8 cellular contexts compared by ENCODE assay signal in genomic region chr2:70094171-70094977, GRCh38. TPM values are rescaled to one million over a fixed set of nuclear protein-coding genes. Genes with fewer than 3 reads are reported as not detected.
DNase-seq lines count a peak whose midpoint lies in the region; ATAC-seq and TF ChIP-seq lines count a peak whose summit lies in the region.

No MANE protein-coding gene starts in this region.

- H3K4me1 ChIP-seq in lung (ENCODE audit: control insufficient read depth in 2 of 2, insufficient read depth in 2 of 2, low read length in 2 of 2) = peaks cover 6 to 13% of the 10 kb centered on the region in 2 donors
- peaks cover 21 to 32% of the 10 kb centered on the region in 2 donors for H3K4me1 ChIP-seq in thoracic aorta (ENCODE audit: control insufficient read depth in 1 of 2, low read depth in 2 of 2)

- no peaks in the 10 kb centered on the region for H3K36me3 ChIP-seq in lung (ENCODE audit: control insufficient read depth in 2 of 2, insufficient read depth in 2 of 2, low read length in 2 of 2)
- H3K36me3 ChIP-seq in thoracic aorta = no peaks in the 10 kb centered on the region

- TF ChIP-seq CTCF in lung (IDR thresholded peaks at IDR 0.05; ENCODE audit: control extremely low read depth, extremely low read depth) = no peak
- no peak for TF ChIP-seq CTCF in thoracic aorta (IDR thresholded peaks at IDR 0.05)

- H3K36me3 Mint-ChIP-seq in T-helper 1 cell treated with Interleukin-12 subunit alpha and Interleukin-12 subunit beta and Interleukin-4 antibody, amounts not matched to agents 30 μg/mL and 1 μg/mL, for 36 hours (ENCODE audit: low read depth) = peaks cover 24% of the 10 kb centered on the region
- H3K36me3 Mint-ChIP-seq in activated naive CD8-positive, alpha-beta T cell treated with anti-CD3 and anti-CD28 coated beads, Interleukin-2, amount 10 ng/mL, durations not matched to agents 7 days and 5 days = peaks cover 16% of the 10 kb centered on the region

- no peaks in the 10 kb centered on the region for H3K9me3 ChIP-seq in lung (ENCODE audit: control insufficient read depth in 2 of 2, insufficient read depth in 1 of 2, low read length in 1 of 2)
- no peaks in the 10 kb centered on the region for H3K9me3 ChIP-seq in thoracic aorta

- ATAC-seq in activated naive CD8-positive, alpha-beta T cell treated with anti-CD3 and anti-CD28 coated beads, Interleukin-2, amount 10 ng/mL, durations not matched to agents 7 days and 5 days (ENCODE audit: low read depth) = no peak
- ATAC-seq in lung (ENCODE audit: insufficient read depth, low FRiP score) (no peak), thoracic aorta (ENCODE audit: insufficient number of reproducible peaks, low FRiP score, low read depth) (no peak), GM21390 (IDR thresholded peaks at IDR 0.05; ENCODE audit: unreplicated experiment) (no peak)

- WGBS in lung, 2 donors = 84 to 91% methylated on average over 5 of the region's 5 CpGs

- peak overlapping the region; percentile 76 to 99 for H3K27ac ChIP-seq in lung (ENCODE audit: low read depth in 1 of 2, low read length in 1 of 2)
- H3K27ac ChIP-seq in thoracic aorta = peak overlapping the region; percentile 94

- POLR2A ChIA-PET in activated naive CD8-positive, alpha-beta T cell treated with anti-CD3 and anti-CD28 coated beads, Interleukin-2, amount 10 ng/mL, durations not matched to agents 7 days and 5 days (lab: Charles Lee) = interaction anchor here (0.7 to 13.8 kb wide), 9 partner anchors 8 to 180 kb away, joined by 3 to 444 read pairs (median 8); partner anchors contain the start of genes C2orf42, MXD1 and PCBP1

- H3K4me1 Mint-ChIP-seq in T-helper 1 cell treated with Interleukin-12 subunit alpha and Interleukin-12 subunit beta and Interleukin-4 antibody, amounts not matched to agents 30 μg/mL and 1 μg/mL, for 36 hours (ENCODE audit: low read depth) = peaks cover 42% of the 10 kb centered on the region
- H3K4me1 Mint-ChIP-seq in activated naive CD8-positive, alpha-beta T cell treated with anti-CD3 and anti-CD28 coated beads, Interleukin-2, amount 10 ng/mL, durations not matched to agents 7 days and 5 days = peaks cover 43% of the 10 kb centered on the region

- H3K27ac Mint-ChIP-seq in T-helper 1 cell treated with Interleukin-12 subunit alpha and Interleukin-12 subunit beta and Interleukin-4 antibody, amounts not matched to agents 30 μg/mL and 1 μg/mL, for 36 hours = peak overlapping the region; percentile 96
- H3K27ac Mint-ChIP-seq in activated naive CD8-positive, alpha-beta T cell treated with anti-CD3 and anti-CD28 coated beads, Interleukin-2, amount 10 ng/mL, durations not matched to agents 7 days and 5 days = peak overlapping the region; percentile 85

- no peaks in the 10 kb centered on the region for H3K9me3 Mint-ChIP-seq in T-helper 1 cell treated with Interleukin-12 subunit alpha and Interleukin-12 subunit beta and Interleukin-4 antibody, amounts not matched to agents 30 μg/mL and 1 μg/mL, for 36 hours
- H3K9me3 Mint-ChIP-seq in activated naive CD8-positive, alpha-beta T cell treated with anti-CD3 and anti-CD28 coated beads, Interleukin-2, amount 10 ng/mL, durations not matched to agents 7 days and 5 days = no peaks in the 10 kb centered on the region

- no peak overlapping the region for H3K4me3 ChIP-seq in lung
- peak overlapping the region; percentile 21 for H3K4me3 ChIP-seq in thoracic aorta

- H3K27me3 ChIP-seq in lung (ENCODE audit: control insufficient read depth, insufficient read depth) = no peaks in the 10 kb centered on the region
- no peaks in the 10 kb centered on the region for H3K27me3 ChIP-seq in thoracic aorta (replicated peaks; ENCODE audit: insufficient read depth)

- DNase-seq in T-helper 1 cell (no peak), lung (ENCODE audit: low spot score) (no peak), thoracic aorta (ENCODE audit: low spot score) (no peak), NCI-H774 (lab: John Stamatoyannopoulos, UW) (no peak), SHP77 (lab: John Stamatoyannopoulos, UW) (no peak)
- DNase-seq in activated naive CD8-positive, alpha-beta T cell treated with anti-CD3 and anti-CD28 coated beads, Interleukin-2, amount 10 ng/mL, durations not matched to agents 7 days and 5 days = no peak

- H3K27me3 Mint-ChIP-seq in T-helper 1 cell treated with Interleukin-12 subunit alpha and Interleukin-12 subunit beta and Interleukin-4 antibody, amounts not matched to agents 30 μg/mL and 1 μg/mL, for 36 hours (ENCODE audit: low read depth) = no peaks in the 10 kb centered on the region
- no peaks in the 10 kb centered on the region for H3K27me3 Mint-ChIP-seq in activated naive CD8-positive, alpha-beta T cell treated with anti-CD3 and anti-CD28 coated beads, Interleukin-2, amount 10 ng/mL, durations not matched to agents 7 days and 5 days

- peak overlapping the region; percentile 83 for H3K4me3 Mint-ChIP-seq in T-helper 1 cell treated with Interleukin-12 subunit alpha and Interleukin-12 subunit beta and Interleukin-4 antibody, amounts not matched to agents 30 μg/mL and 1 μg/mL, for 36 hours
- peak overlapping the region; percentile 75 for H3K4me3 Mint-ChIP-seq in activated naive CD8-positive, alpha-beta T cell treated with anti-CD3 and anti-CD28 coated beads, Interleukin-2, amount 10 ng/mL, durations not matched to agents 7 days and 5 days

RNA-seq across cellular contexts. Expression of gene PCBP1, which starts 7.1 kb away (rescaled TPM):
- total RNA-seq in activated naive CD8-positive, alpha-beta T cell treated with anti-CD3 and anti-CD28 coated beads, Interleukin-2, amount 10 ng/mL, durations not matched to agents 7 days and 5 days = 100 to 1,000 TPM; 459 to 467 TPM
- total RNA-seq in lung (100 to 1,000 TPM; 134 to 326 TPM), thoracic aorta (100 to 1,000 TPM; 153 to 235 TPM)
- polyA plus RNA-seq in lung = 100 to 1,000 TPM; 268 to 453 TPM
